Comparison of ENCODE assay signal across 19 cellular contexts in the genomic region with DNA sequence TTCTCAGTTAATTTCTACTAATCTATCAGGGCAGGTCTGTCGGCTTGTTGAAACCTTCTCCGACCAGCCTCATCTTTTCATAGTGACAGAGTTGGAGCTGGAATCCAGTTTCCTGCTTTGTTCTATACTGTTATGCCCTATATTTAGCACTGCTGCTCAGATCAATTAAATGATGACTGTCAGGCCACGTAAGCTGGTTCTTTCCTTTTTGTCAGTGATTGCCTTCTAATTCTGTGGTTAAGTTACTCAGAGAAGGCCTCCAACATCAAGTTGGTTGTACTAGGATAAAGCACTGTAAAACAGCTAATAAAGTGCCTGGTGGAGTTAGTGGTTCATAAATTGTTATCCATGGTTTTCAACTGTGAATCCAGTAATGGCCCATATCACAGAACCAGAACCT. TPM values are rescaled to one million over a fixed set of nuclear protein-coding genes. Genes with fewer than 3 reads are reported as not detected.
DNase-seq lines count a peak whose midpoint lies in the region; ATAC-seq and TF ChIP-seq lines count a peak whose summit lies in the region.
"Had no signal": no experiment of that assay in that cellular context is flagged by ENCODE, and none has a peak within 500 bp of the region (broad histone marks: within the 10 kb centered on the region; RNA-seq: fewer than 3 reads in every experiment).

No MANE protein-coding gene starts in this region.

- no peak overlapping the region for H2BK15ac ChIP-seq in mesenchymal stem cell (ENCODE audit: low read depth, poor library complexity, severe bottlenecking)

- ATAC-seq in upper lobe of right lung = no peak
- no peak for ATAC-seq in GM19455 (IDR thresholded peaks at IDR 0.05; ENCODE audit: unreplicated experiment)

- H3K4me3 ChIP-seq in AG09309 (ENCODE audit: control insufficient read depth, low read depth, low read length) (no peak overlapping the region), upper lobe of right lung (no peak overlapping the region), mesenchymal stem cell (ENCODE audit: insufficient read depth in 1 of 2, low read depth in 1 of 2, low read length in 2 of 2) (no peak overlapping the region)

- intact Hi-C loops in upper lobe of right lung (cut with DNase I) = no loop called here

- H3K9me3 Mint-ChIP-seq in progenitor cell of endocrine pancreas (ENCODE audit: low read depth) = peaks cover 12% of the 10 kb centered on the region

- no peak overlapping the region for H4K8ac ChIP-seq in mesenchymal stem cell (ENCODE audit: low read length)

- H3K18ac ChIP-seq in mesenchymal stem cell (ENCODE audit: low read depth in 1 of 2, low read length in 2 of 2) = no peak overlapping the region

- TF ChIP-seq CTCF in AG09309 (IDR thresholded peaks at IDR 0.05; ENCODE audit: control insufficient read depth, insufficient read depth, low read depth, low read length, missing control alignments) (no peak), progenitor cell of endocrine pancreas (IDR thresholded peaks at IDR 0.05; ENCODE audit: unreplicated experiment) (no peak), upper lobe of right lung (IDR thresholded peaks at IDR 0.05) (no peak)

- H3K14ac ChIP-seq in mesenchymal stem cell (ENCODE audit: low read length in 2 of 2) = no peak overlapping the region

- H3K4ac ChIP-seq in mesenchymal stem cell (ENCODE audit: low read depth in 1 of 2, low read length in 2 of 2) = no peak overlapping the region

- peaks cover 10% of the 10 kb centered on the region for H3K36me3 Mint-ChIP-seq in progenitor cell of endocrine pancreas (ENCODE audit: insufficient read depth)

- H4K91ac ChIP-seq in mesenchymal stem cell (ENCODE audit: low read length) = no peak overlapping the region

- no peak overlapping the region for H3K9ac ChIP-seq in mesenchymal stem cell (ENCODE audit: low read length)

- H3K79me1 ChIP-seq in mesenchymal stem cell (replicated peaks; ENCODE audit: low read length, poor library complexity, severe bottlenecking) = peaks cover 19% of the 10 kb centered on the region

- no peak overlapping the region for H3K4me3 Mint-ChIP-seq in progenitor cell of endocrine pancreas (ENCODE audit: low read depth)
- H3K4me3 Mint-ChIP-seq: IgD-negative memory B cell had no signal

- no peaks in the 10 kb centered on the region for H3K36me3 ChIP-seq in upper lobe of right lung
- peaks cover 0 to 2% of the 10 kb centered on the region in 2 experiments for H3K36me3 ChIP-seq in mesenchymal stem cell (ENCODE audit: control insufficient read depth in 1 of 2, insufficient read depth in 2 of 2, low read depth in 1 of 2, low read length in 2 of 2)

- peaks cover 10% of the 10 kb centered on the region for H3K4me1 Mint-ChIP-seq in progenitor cell of endocrine pancreas (ENCODE audit: low read depth)

- H3K23ac ChIP-seq in mesenchymal stem cell (ENCODE audit: low read length in 2 of 2) = no peak overlapping the region

- H3K27me3 ChIP-seq in upper lobe of right lung (no peaks in the 10 kb centered on the region), mesenchymal stem cell (ENCODE audit: control insufficient read depth in 1 of 2, insufficient read depth in 1 of 2, low read length in 2 of 2) (no peaks in the 10 kb centered on the region)

- no peak overlapping the region for H3K4me2 ChIP-seq in mesenchymal stem cell (ENCODE audit: low read length, poor library complexity, severe bottlenecking)

- H3K27me3 Mint-ChIP-seq in progenitor cell of endocrine pancreas = no peaks in the 10 kb centered on the region
- H3K27me3 Mint-ChIP-seq: IgD-negative memory B cell had no signal

- no peak overlapping the region for H2AFZ ChIP-seq in mesenchymal stem cell (ENCODE audit: low read depth, low read length)

- no peak overlapping the region for H2BK12ac ChIP-seq in mesenchymal stem cell (ENCODE audit: low read length in 2 of 2)

- peaks cover 3% of the 10 kb centered on the region for H3K9me3 ChIP-seq in upper lobe of right lung
- no peaks in the 10 kb centered on the region for H3K9me3 ChIP-seq in mesenchymal stem cell (ENCODE audit: control insufficient read depth, low read length)

- H3K4me1 ChIP-seq in upper lobe of right lung (peaks cover under 1% of the 10 kb centered on the region), mesenchymal stem cell (ENCODE audit: control insufficient read depth, insufficient read depth, low read depth, low read length) (peaks cover 7% of the 10 kb centered on the region)

- H2AK5ac ChIP-seq in mesenchymal stem cell (ENCODE audit: low read length, severe bottlenecking) = no peak overlapping the region

- no peak overlapping the region for H2BK120ac ChIP-seq in mesenchymal stem cell (ENCODE audit: low read depth, low read length)

- peak overlapping the region; percentile 4 for H3K27ac Mint-ChIP-seq in progenitor cell of endocrine pancreas
- H3K27ac Mint-ChIP-seq: IgD-negative memory B cell had no signal

- 98% methylated on average over 3 of the region's 3 CpGs for WGBS in mesenchymal stem cell

- H2BK5ac ChIP-seq in mesenchymal stem cell (ENCODE audit: low read depth, low read length, poor library complexity, severe bottlenecking) = no peak overlapping the region

- no peak overlapping the region for H3K27ac ChIP-seq in upper lobe of right lung
- H3K27ac ChIP-seq in mesenchymal stem cell (ENCODE audit: low read length, poor library complexity, severe bottlenecking) = no peak overlapping the region
- H3K27ac ChIP-seq: C4-2B had no signal

- DNase-seq in AG09309 (ENCODE audit: low read depth) = peak; percentile 32
- DNase-seq in HT1080 (ENCODE audit: low read depth) = peak; percentile 40
- peak; percentile 53 for DNase-seq in astrocyte of the hippocampus (ENCODE audit: low read depth, low spot score)
- no peak for DNase-seq in progenitor cell of endocrine pancreas (ENCODE audit: low spot score, unreplicated experiment)
- no peak for DNase-seq in upper lobe of right lung
- no peak for DNase-seq in mesenchymal stem cell
- no peak for DNase-seq in DMS114 treated with DMSO at 0.1 percent for 48 hours (lab: John Stamatoyannopoulos, UW; ENCODE audit: unreplicated experiment)
- DNase-seq: DMS153, GOT3, Kasumi-1, NCI-H1417, NCI-H1930, NCI-H2171, NCI-H446, NCI-H69, SHP77 treated with DMSO at 0.1 percent for 48 hours had no signal

RNA-seq across cellular contexts. Expression of gene DERA, which starts 22.6 kb away (rescaled TPM):
- 33.7 and 50.8 TPM in 2 replicates for total RNA-seq in HT1080 (2014; rRNA removed; shearing (Covaris generic))
- polyA plus RNA-seq in HT1080 (2015; cell fraction: cytosol; rRNA removed) = 51.6 and 52.5 TPM in 2 replicates
- 24.2 and 25.7 TPM in 2 replicates for polyA plus RNA-seq in HT1080 (2015; cell fraction: nucleus; rRNA removed)
- total RNA-seq in progenitor cell of endocrine pancreas = 41.9 and 49.8 TPM in 2 replicates
- 36.6 TPM for total RNA-seq in upper lobe of right lung
- 13.8 TPM for polyA plus RNA-seq in mesenchymal stem cell (2013, experiment 1 of 2)
- 14.0 TPM for polyA plus RNA-seq in mesenchymal stem cell (2013, experiment 2 of 2)

RNA-seq across cellular contexts. Expression of gene STRAP, which starts 51.6 kb away (rescaled TPM):
- total RNA-seq in HT1080 (2014; rRNA removed; shearing (Covaris generic)) = 116 and 118 TPM in 2 replicates
- polyA plus RNA-seq in HT1080 (2015; cell fraction: cytosol; rRNA removed) = 342 and 365 TPM in 2 replicates
- 187 and 200 TPM in 2 replicates for polyA plus RNA-seq in HT1080 (2015; cell fraction: nucleus; rRNA removed)
- total RNA-seq in progenitor cell of endocrine pancreas (229 and 243 TPM in 2 replicates), upper lobe of right lung (68.3 TPM)
- 205 TPM for polyA plus RNA-seq in mesenchymal stem cell (2013, experiment 1 of 2)
- polyA plus RNA-seq in mesenchymal stem cell (2013, experiment 2 of 2) = 207 TPM

Comparison
In these comparisons a context has a peak if more than half of its experiments do, and no peak if none do; other contexts are left out.
1. DNase-seq: peak in AG09309 (single experiment), HT1080 (single experiment) and astrocyte of the hippocampus (single experiment); none in progenitor cell of endocrine pancreas (single experiment), upper lobe of right lung (single experiment), mesenchymal stem cell (single experiment) and DMS114 treated with DMSO at 0.1 percent for 48 hours (single experiment).